In genomic region chr5:95962475-95962773, GRCh38 we compare ENCODE assay signal across 8 cellular contexts. TPM values are rescaled to one million over a fixed set of nuclear protein-coding genes. Genes with fewer than 3 reads are reported as not detected.
DNase-seq lines count a peak whose midpoint lies in the region; ATAC-seq and TF ChIP-seq lines count a peak whose summit lies in the region.

No MANE protein-coding gene starts in this region.

- H3K36me3 Mint-ChIP-seq in activated naive CD8-positive, alpha-beta T cell treated with anti-CD3 and anti-CD28 coated beads for 36 hours: peaks cover 19% of the 10 kb centered on the region
- peaks cover 10 to 21% of the 10 kb centered on the region in 2 donors for H3K36me3 Mint-ChIP-seq in stimulated activated naive B cell treated with anti-CD40 and anti-IgM and Interleukin-4, amounts not matched to agents 10 μg/mL and 1 μg/mL and 100 μg/mL, for 72 hours

- peaks cover 37% of the 10 kb centered on the region for H3K4me1 Mint-ChIP-seq in activated naive CD8-positive, alpha-beta T cell treated with anti-CD3 and anti-CD28 coated beads for 36 hours
- H3K4me1 Mint-ChIP-seq in stimulated activated naive B cell treated with anti-CD40 and anti-IgM and Interleukin-4, amounts not matched to agents 10 μg/mL and 1 μg/mL and 100 μg/mL, for 72 hours: peaks cover 34 to 40% of the 10 kb centered on the region in 2 donors

- H3K9me3 ChIP-seq in iPS-18c (ENCODE audit: control insufficient read depth, insufficient read depth, low read length): no peaks in the 10 kb centered on the region

- H3K27ac ChIP-seq in HL-60 (replicated peaks): peak overlapping the region; percentile 92

- no peaks in the 10 kb centered on the region for H3K9me3 Mint-ChIP-seq in activated naive CD8-positive, alpha-beta T cell treated with anti-CD3 and anti-CD28 coated beads for 36 hours
- peaks cover 0 to 2% of the 10 kb centered on the region in 2 donors for H3K9me3 Mint-ChIP-seq in stimulated activated naive B cell treated with anti-CD40 and anti-IgM and Interleukin-4, amounts not matched to agents 10 μg/mL and 1 μg/mL and 100 μg/mL, for 72 hours

- no peaks in the 10 kb centered on the region for H3K27me3 ChIP-seq in HL-60 (ENCODE audit: insufficient read depth, poor library complexity, severe bottlenecking)

- H3K27me3 Mint-ChIP-seq in activated naive CD8-positive, alpha-beta T cell treated with anti-CD3 and anti-CD28 coated beads for 36 hours: no peaks in the 10 kb centered on the region
- H3K27me3 Mint-ChIP-seq in stimulated activated naive B cell treated with anti-CD40 and anti-IgM and Interleukin-4, amounts not matched to agents 10 μg/mL and 1 μg/mL and 100 μg/mL, for 72 hours: peaks cover 4 to 12% of the 10 kb centered on the region in 2 donors

- no peak for TF ChIP-seq CTCF in HL-60 (IDR thresholded peaks at IDR 0.05; ENCODE audit: insufficient read depth, low read length)

- H3K27ac Mint-ChIP-seq in activated naive CD8-positive, alpha-beta T cell treated with anti-CD3 and anti-CD28 coated beads for 36 hours: peak overlapping the region; percentile 93
- H3K27ac Mint-ChIP-seq in stimulated activated naive B cell treated with anti-CD40 and anti-IgM and Interleukin-4, amounts not matched to agents 10 μg/mL and 1 μg/mL and 100 μg/mL, for 72 hours: peak overlapping the region; percentile 98

- H3K4me3 ChIP-seq in HL-60 (replicated peaks; ENCODE audit: insufficient read depth, low read length) (peak overlapping the region; percentile 70), iPS-18c (ENCODE audit: insufficient read depth, low read depth, low read length) (peak overlapping the region; percentile 69; the same call in 1 of the 2 replicates)

- DNase-seq in HL-60 (ENCODE audit: low read depth in 1 of 2, low spot score in 1 of 2) (no peak), AG08395 (ENCODE audit: low spot score) (no peak), NCI-H2029 (lab: John Stamatoyannopoulos, UW) (no peak), SKM-1 treated with dmso at 0.1 percent for 144 hours (lab: John Stamatoyannopoulos, UW; ENCODE audit: unreplicated experiment) (no peak)
- DNase-seq in activated naive CD8-positive, alpha-beta T cell treated with anti-CD3 and anti-CD28 coated beads for 36 hours: no peak
- DNase-seq in stimulated activated naive B cell treated with anti-CD40 and anti-IgM and Interleukin-4, amounts not matched to agents 10 μg/mL and 1 μg/mL and 100 μg/mL, for 72 hours: no peak

- ATAC-seq in stimulated activated naive B cell treated with anti-CD40 and anti-IgM and Interleukin-4, amounts not matched to agents 10 μg/mL and 1 μg/mL and 100 μg/mL, for 72 hours (replicated peaks): no peak
- ATAC-seq in HG02623 (IDR thresholded peaks at IDR 0.05; ENCODE audit: unreplicated experiment): no peak

- peak overlapping the region; percentile 90 for H3K4me3 Mint-ChIP-seq in activated naive CD8-positive, alpha-beta T cell treated with anti-CD3 and anti-CD28 coated beads for 36 hours
- peak overlapping the region; percentile 95 to 99 for H3K4me3 Mint-ChIP-seq in stimulated activated naive B cell treated with anti-CD40 and anti-IgM and Interleukin-4, amounts not matched to agents 10 μg/mL and 1 μg/mL and 100 μg/mL, for 72 hours

RNA-seq across cellular contexts. Expression of gene ELL2, which starts 0.8 kb away (rescaled TPM):
- total RNA-seq in activated naive CD8-positive, alpha-beta T cell treated with anti-CD3 and anti-CD28 coated beads for 36 hours: 10 to 100 TPM; 41.9 to 45.6 TPM
